ENCODE assay signal across 7 cellular contexts in genomic region chr7:101822632-101823031, GRCh38. TPM values are rescaled to one million over a fixed set of nuclear protein-coding genes. Genes with fewer than 3 reads are reported as not detected.
DNase-seq lines count a peak whose midpoint lies in the region; ATAC-seq and TF ChIP-seq lines count a peak whose summit lies in the region.
"Not testable (repeated sequence)": the region's sequence is repeated elsewhere in the genome, so short reads cannot be mapped to it uniquely, and the experiment has no call there.

No MANE protein-coding gene starts in this region.

- intact Hi-C loops in CD14-positive monocyte (cut with micrococcal nuclease); sigmoid colon (cut with DNase I); upper lobe of right lung (cut with DNase I): not testable (repeated sequence)

- not testable (repeated sequence) for H4K20me1 ChIP-seq in Karpas-422 (ENCODE audit: insufficient read depth, low read depth, low read length)

- H3K4me2 ChIP-seq in Karpas-422 (ENCODE audit: low read depth, low read length, poor library complexity, severe bottlenecking) = peak overlapping the region; percentile 57

- TF ChIP-seq EP300 in sigmoid colon (IDR thresholded peaks at IDR 0.05) = not testable (repeated sequence)

- H3K4me3 Mint-ChIP-seq in CD14-positive monocyte = not testable (repeated sequence)

- H3K9me3 ChIP-seq in Karpas-422 (ENCODE audit: low read length); cardiac muscle cell (ENCODE audit: low read depth); mucosa of stomach (ENCODE audit: control insufficient read depth, low read length); sigmoid colon; upper lobe of right lung: not testable (repeated sequence)

- WGBS in sigmoid colon, 2 donors = 93 to 94% methylated on average over 6 of the region's 6 CpGs

- H3K4me1 Mint-ChIP-seq in CD14-positive monocyte = peaks cover 54% of the 10 kb centered on the region

- H3K9me3 Mint-ChIP-seq in CD14-positive monocyte = not testable (repeated sequence)

- H3K27me3 ChIP-seq in Karpas-422 (ENCODE audit: low read length); cardiac muscle cell; mucosa of stomach (ENCODE audit: control insufficient read depth, insufficient read depth, low read length); sigmoid colon; upper lobe of right lung: not testable (repeated sequence)

- ATAC-seq in upper lobe of right lung = not testable (repeated sequence)

- peak overlapping the region; percentile 97 for H3K27ac ChIP-seq in Karpas-422 (ENCODE audit: low read length)
- peak overlapping the region; percentile 16; the same call in 1 of the 2 replicates for H3K27ac ChIP-seq in VCaP
- H3K27ac ChIP-seq in cardiac muscle cell = peak overlapping the region; percentile 16
- peak overlapping the region in 3 of 4 donors; percentile 48 to 72 (median 70) for H3K27ac ChIP-seq in sigmoid colon
- H3K27ac ChIP-seq in upper lobe of right lung = not testable (repeated sequence)

- H3K4me3 ChIP-seq in Karpas-422 (ENCODE audit: low read length); cardiac muscle cell; mucosa of stomach (ENCODE audit: low read length); sigmoid colon; upper lobe of right lung: not testable (repeated sequence)

- TF ChIP-seq CTCF in CD14-positive monocyte (IDR thresholded peaks at IDR 0.05); VCaP (conservative IDR thresholded peaks at IDR 0.05); cardiac muscle cell (IDR thresholded peaks at IDR 0.05; ENCODE audit: low read depth, low read length); sigmoid colon (IDR thresholded peaks at IDR 0.05); upper lobe of right lung (IDR thresholded peaks at IDR 0.05): not testable (repeated sequence)

- not testable (repeated sequence) for TF ChIP-seq POLR2A in sigmoid colon (IDR thresholded peaks at IDR 0.05)

- not testable (repeated sequence) for DNase-seq in CD14-positive monocyte (ENCODE audit: low spot score); Karpas-422; cardiac muscle cell (ENCODE audit: low read depth in 1 of 2, low spot score in 1 of 2); sigmoid colon
- peak; percentile 26 for DNase-seq in upper lobe of right lung

- H3K9ac ChIP-seq in Karpas-422 (ENCODE audit: low read length) = peak overlapping the region; percentile 58
- H3K9ac ChIP-seq in mucosa of stomach (ENCODE audit: low read length) = peak overlapping the region; percentile 48

- H3K4me1 ChIP-seq in Karpas-422 (ENCODE audit: low read length) (peaks cover 98% of the 10 kb centered on the region), cardiac muscle cell (ENCODE audit: low read depth) (peaks cover 42% of the 10 kb centered on the region), mucosa of stomach (ENCODE audit: control insufficient read depth, insufficient read depth, low read length) (peaks cover 18% of the 10 kb centered on the region), sigmoid colon (peaks cover 4 to 71% (median 47%) of the 10 kb centered on the region in 4 donors), upper lobe of right lung (peaks cover 22% of the 10 kb centered on the region)

- peak overlapping the region in 6 of 7 donors; percentile 66 to 96 (median 89) for H3K27ac Mint-ChIP-seq in CD14-positive monocyte

- H2AFZ ChIP-seq in Karpas-422 (ENCODE audit: low read length) = not testable (repeated sequence)

- not testable (repeated sequence) for H3K27me3 Mint-ChIP-seq in CD14-positive monocyte (ENCODE audit: low read depth in 3 of 3)

- peaks cover 98% of the 10 kb centered on the region for H3K79me2 ChIP-seq in Karpas-422 (ENCODE audit: low read length)

- not testable (repeated sequence) for H3K9me2 ChIP-seq in Karpas-422 (replicated peaks; ENCODE audit: insufficient read depth, low read length)

- peaks cover 1 to 31% of the 10 kb centered on the region in 2 donors for H3K36me3 Mint-ChIP-seq in CD14-positive monocyte

- H3K36me3 ChIP-seq in Karpas-422 (ENCODE audit: insufficient read depth, low read length); cardiac muscle cell; mucosa of stomach (ENCODE audit: control insufficient read depth, insufficient read depth, low read length); sigmoid colon; upper lobe of right lung: not testable (repeated sequence)

RNA-seq across cellular contexts. Expression of gene CUX1, which starts 5.2 kb away (rescaled TPM):
- polyA plus RNA-seq in CD14-positive monocyte (10 to 100 TPM; 17.6 to 28.0 TPM), cardiac muscle cell (66.6 and 67.7 TPM in 2 replicates), sigmoid colon (10 to 100 TPM; 46.7 to 49.9 (median 47.2) TPM)
- 92.4 and 109 TPM in 2 replicates for total RNA-seq in Karpas-422 (2014; rRNA removed; shearing (Covaris generic); ENCODE audit: low replicate concordance)
- total RNA-seq in cardiac muscle cell (71.7 and 85.3 TPM in 2 replicates), sigmoid colon (100 to 1,000 TPM in 2 of 4 donors, 10 to 100 TPM in 2; 47.4 to 127 (median 79.0) TPM), upper lobe of right lung (132 TPM)
